In the genomic region with DNA sequence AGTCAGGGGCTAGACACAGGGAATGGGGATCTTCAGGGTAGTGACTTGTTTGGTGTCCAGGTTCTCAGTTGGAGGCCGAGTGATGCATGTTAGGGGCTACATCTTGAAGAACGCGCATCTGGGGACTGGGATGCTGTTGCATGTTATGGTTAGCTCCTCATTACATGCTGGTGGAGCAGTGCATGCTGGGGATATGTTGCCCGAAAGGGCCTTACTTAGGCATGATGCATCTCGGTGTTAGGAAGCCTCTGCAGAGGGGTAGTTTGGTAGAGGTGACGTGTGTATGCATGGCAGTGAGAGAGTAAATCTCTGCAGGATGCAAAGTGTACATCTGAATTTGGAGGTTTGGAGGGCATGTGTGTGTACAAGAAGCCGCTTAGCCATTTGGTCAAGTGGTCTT, we compare ENCODE assay signal across 9 cellular contexts. TPM values are rescaled to one million over a fixed set of nuclear protein-coding genes. Genes with fewer than 3 reads are reported as not detected.
DNase-seq lines count a peak whose midpoint lies in the region; ATAC-seq and TF ChIP-seq lines count a peak whose summit lies in the region.
"Had no signal": no experiment of that assay in that cellular context is flagged by ENCODE, and none has a peak within 500 bp of the region (broad histone marks: within the 10 kb centered on the region; RNA-seq: fewer than 3 reads in every experiment).

No MANE protein-coding gene starts in this region.

- H3K4me3 ChIP-seq in GM12865 (ENCODE audit: low read depth, low read length) (peak overlapping the region; percentile 92), SJSA1 (peak overlapping the region; percentile 99), rectal smooth muscle tissue (ENCODE audit: low read length) (peak overlapping the region; percentile 94)

- no peak overlapping the region for H3K27ac ChIP-seq in SJSA1
- peak overlapping the region; percentile 95 for H3K27ac ChIP-seq in epithelial cell of prostate
- H3K27ac ChIP-seq in rectal smooth muscle tissue (ENCODE audit: low read depth, low read length), result peak overlapping the region; percentile 98

- no peak for DNase-seq in GM12865 (ENCODE audit: low read depth)
- DNase-seq in SJSA1 (ENCODE audit: low read depth in 1 of 2, low spot score in 2 of 2), result no peak
- no peak for DNase-seq in epithelial cell of prostate (ENCODE audit: low read depth, low spot score)
- no peak for DNase-seq in central memory CD4-positive, alpha-beta T cell
- DNase-seq in GM10248 (ENCODE audit: extremely low spot score), result no peak
- DNase-seq: NCI-H2171 treated with DMSO at 0.1 percent for 48 hours had no signal

- H3K27me3 ChIP-seq in SJSA1 (replicated peaks) (no peaks in the 10 kb centered on the region), rectal smooth muscle tissue (ENCODE audit: control insufficient read depth, insufficient read depth, low read length) (no peaks in the 10 kb centered on the region)

- ATAC-seq in GM18517 (IDR thresholded peaks at IDR 0.05; ENCODE audit: unreplicated experiment) (no peak), GM18498 (IDR thresholded peaks at IDR 0.05; ENCODE audit: unreplicated experiment) (no peak)

- H3K36me3 ChIP-seq in SJSA1 (peaks cover 68% of the 10 kb centered on the region), rectal smooth muscle tissue (ENCODE audit: control insufficient read depth, insufficient read depth, low read length) (peaks cover 19% of the 10 kb centered on the region)

- POLR2A ChIA-PET in GM10248 (lab: Yijun Ruan, JAX), result interaction anchor here (1.3 kb wide), 1 partner anchor 11 kb away, joined by 5 read pairs; no protein-coding TSS in a partner anchor

- H3K4me1 ChIP-seq in SJSA1 (replicated peaks) (peaks cover 41% of the 10 kb centered on the region), rectal smooth muscle tissue (ENCODE audit: control insufficient read depth, insufficient read depth, low read length) (peaks cover 25% of the 10 kb centered on the region)

- H3K9ac ChIP-seq in rectal smooth muscle tissue (ENCODE audit: low read length), result no peak overlapping the region

- CTCF ChIA-PET in GM10248 (lab: Yijun Ruan, JAX), result interaction anchor here (1.3 kb wide), 1 partner anchor 14 kb away, joined by 3 read pairs; no protein-coding TSS in a partner anchor

- H3K9me3 ChIP-seq in SJSA1 (replicated peaks), result no peaks in the 10 kb centered on the region

- TF ChIP-seq CTCF in GM12865 (IDR thresholded peaks at IDR 0.05; ENCODE audit: insufficient read depth, low read depth, low read length, missing control alignments) (no peak), GM10248 (IDR thresholded peaks at IDR 0.05; ENCODE audit: control extremely low read depth, extremely low read depth, low read depth, missing control alignments) (no peak)

RNA-seq across cellular contexts. Expression of a gene that starts 2.4 kb away (rescaled TPM):
- total RNA-seq in SJSA1 (2014; rRNA removed; shearing (Covaris generic)), result 250 and 257 TPM in 2 replicates

RNA-seq across cellular contexts. Expression of a gene that starts 17.8 kb away (rescaled TPM):
- 423 and 627 TPM in 2 replicates for total RNA-seq in SJSA1 (2014; rRNA removed; shearing (Covaris generic))

RNA-seq across cellular contexts. Expression of a gene that starts 20.6 kb away (rescaled TPM):
- 13.9 and 14.4 TPM in 2 replicates for total RNA-seq in SJSA1 (2014; rRNA removed; shearing (Covaris generic))

RNA-seq across cellular contexts. Expression of a gene that starts 41.0 kb away (rescaled TPM):
- not detected in 2 replicates for total RNA-seq in SJSA1 (2014; rRNA removed; shearing (Covaris generic))

RNA-seq across cellular contexts. Expression of a gene that starts 44.6 kb away (rescaled TPM):
- total RNA-seq in SJSA1 (2014; rRNA removed; shearing (Covaris generic)), result 8.8 and 11.6 TPM in 2 replicates
